In genomic region chr1:15735304-15736034, GRCh38 we compare ENCODE assay signal across 12 cellular contexts. TPM values are rescaled to one million over a fixed set of nuclear protein-coding genes. Genes with fewer than 3 reads are reported as not detected.
DNase-seq lines count a peak whose midpoint lies in the region; ATAC-seq, FAIRE-seq and TF ChIP-seq lines count a peak whose summit lies in the region.
"Had no signal": no experiment of that assay in that cellular context is flagged by ENCODE, and none has a peak within 500 bp of the region (broad histone marks: within the 10 kb centered on the region; RNA-seq: fewer than 3 reads in every experiment).

No MANE protein-coding gene starts in this region.

- 89% methylated on average over 9 of the region's 12 CpGs for WGBS in HepG2 (ENCODE audit: low lambda C conversion rate)
- WGBS in transverse colon (ENCODE audit: low coverage in 1 of 2), 2 donors: 45% methylated on average over 9 of the region's 12 CpGs; no CpG with 5 or more reads in 1 of the 2 donors

- H3K36me3 ChIP-seq in HepG2 (replicated peaks in 1 of 2; ENCODE audit: control insufficient read depth in 1 of 2, insufficient read depth in 2 of 2, low read length in 2 of 2) (peaks cover 4 to 6% of the 10 kb centered on the region in 2 experiments; a peak in 4 of 5 replicates), transverse colon (peaks cover 0 to 27% (median 10%) of the 10 kb centered on the region in 4 donors)

- H3K27me3 ChIP-seq in HepG2 (ENCODE audit: control insufficient read depth in 1 of 2, insufficient read depth in 2 of 2, low read length in 2 of 2) (no peaks in the 10 kb centered on the region), transverse colon (no peaks in the 10 kb centered on the region)

- H3K4me3 ChIP-seq in HepG2 (replicated peaks in 1 of 3; ENCODE audit: insufficient read depth in 1 of 3, low read depth in 2 of 3, low read length in 3 of 3) (peak overlapping the region in 1 of 3 experiments; percentile 53; a peak in 2 of 6 replicates), transverse colon (no peak overlapping the region)

- BruUV-seq in HepG2 (replicated peaks; lab: Mats Ljungman, UMichigan): no TSS peak

- H4K20me1 ChIP-seq in HepG2 (ENCODE audit: insufficient read depth, low read length): no peaks in the 10 kb centered on the region

- peak overlapping the region; percentile 73 for H3K4me2 ChIP-seq in HepG2 (ENCODE audit: low read depth, low read length)

- POLR2A ChIA-PET in HepG2 (lab: Yijun Ruan, JAX): interaction anchor here (1.0 to 1.4 kb wide), 3 partner anchors 12 to 152 kb away, joined by 3 to 4 read pairs (median 3); no protein-coding TSS in a partner anchor

- in situ Hi-C loops in HepG2 (cut with HindIII; ENCODE audit: extremely low pct_ligation_motif_present, low pct_unique_long_range_greater_than_20kb) (no loop called here), transverse colon (cut with MboI; ENCODE audit: low pct_ligation_motif_present in 1 of 4, low pct_unique_long_range_greater_than_20kb in 1 of 4, low sequenced_read_pairs in 3 of 4) (no loop called here)

- CTCF ChIA-PET in HepG2 (lab: Yijun Ruan, JAX; ENCODE audit: low intra/inter-chr PET ratio, low total read pairs): no interaction called here

- DNase-seq in SIG-M5 treated with dmso at 0.1 percent for 504 hours (lab: John Stamatoyannopoulos, UW; ENCODE audit: unreplicated experiment) (peak; percentile 12), SIG-M5 (lab: John Stamatoyannopoulos, UW) (no peak), HepG2 (ENCODE audit: low spot score) (no peak), transverse colon (peak; percentile 36)
- no peak for DNase-seq in activated CD4-positive, CD25-positive, alpha-beta regulatory T cell (lab: John Stamatoyannopoulos, UW)
- DNase-seq: effector memory CD4-positive, alpha-beta T cell; naive thymus-derived CD4-positive, alpha-beta T cell; NCI-H1092; NCI-H748 treated with DMSO at 0.1 percent for 48 hours; stimulated activated naive CD4-positive, alpha-beta T cell treated with Interleukin-2 at 50 U/mL for 16 hours; T-cell had no signal

- H3K27ac ChIP-seq in HepG2 (ENCODE audit: extremely low read length, insufficient read depth, low read length) (no peak overlapping the region), transverse colon (peak overlapping the region; percentile 86 to 96 (median 92))

- no peaks in the 10 kb centered on the region for H3K79me2 ChIP-seq in HepG2 (ENCODE audit: insufficient read depth, low read length)

- no peak overlapping the region for H2AFZ ChIP-seq in HepG2 (ENCODE audit: low read length)

- intact Hi-C loops in HepG2 (cut with micrococcal nuclease; ENCODE audit: unreplicated experiment) (loop anchor here (5.0 kb wide), 1 partner anchor 138 kb away; no protein-coding TSS in a partner anchor), transverse colon (cut with DNase I; ENCODE audit: low total_unique reads) (no loop called here)

- TF ChIP-seq POLR2A in HepG2 (IDR thresholded peaks at IDR 0.05; ENCODE audit: insufficient read depth in 1 of 2, low read depth in 2 of 2, low read length in 2 of 2): no peak
- TF ChIP-seq POLR2A in transverse colon (IDR thresholded peaks at IDR 0.05): no peak

- TF ChIP-seq EP300 in HepG2 (IDR thresholded peaks at IDR 0.05; ENCODE audit: low read depth in 2 of 2, low read length in 2 of 2): no peak
- TF ChIP-seq EP300 in HepG2 (CRISPR knock-in tag; IDR thresholded peaks at IDR 0.05; ENCODE audit: borderline replicate concordance): no peak
- TF ChIP-seq EP300 in transverse colon (IDR thresholded peaks at IDR 0.05; ENCODE audit: low read depth): no peak

- FAIRE-seq in HepG2 (lab: Jason Lieb, UNC): no peak

- no peak for TF ChIP-seq RAD21 in HepG2 (CRISPR knock-in tag; IDR thresholded peaks at IDR 0.05)

- TF ChIP-seq CTCF in HepG2 (CRISPR knock-in tag; IDR thresholded peaks at IDR 0.05) (no peak), transverse colon (IDR thresholded peaks at IDR 0.05) (no peak)

- H3K9me3 ChIP-seq in HepG2 (ENCODE audit: low read length): no peaks in the 10 kb centered on the region
- H3K9me3 ChIP-seq in transverse colon: no peaks in the 10 kb centered on the region

- H3K9ac ChIP-seq in HepG2 (ENCODE audit: insufficient read depth, low read depth, low read length): peak overlapping the region; percentile 28; the same call in 1 of the 2 replicates

- H3K4me1 ChIP-seq in HepG2 (ENCODE audit: insufficient read depth, low read length): peaks cover 55% of the 10 kb centered on the region
- H3K4me1 ChIP-seq in transverse colon: peaks cover 11 to 40% (median 35%) of the 10 kb centered on the region in 4 donors

- ATAC-seq in HepG2: peak; percentile 2; the same call in 2 of the 3 replicates
- no peak for ATAC-seq in HG03432 (IDR thresholded peaks at IDR 0.05; ENCODE audit: unreplicated experiment)
- ATAC-seq: naive thymus-derived CD4-positive, alpha-beta T cell; T-cell had no signal

RNA-seq across cellular contexts. Expression of gene SLC25A34, which starts 0.6 kb away (rescaled TPM):
- total RNA-seq in HepG2 (2016; rRNA removed; fragmentation: Illumina TruSeq; extraction: Trizol): 0.13 TPM in 1 of 2 replicates, not detected in the other
- total RNA-seq in HepG2 (2016; cell fraction: cytosol; rRNA removed; fragmentation: Illumina TruSeq; extraction: Trizol; ENCODE audit: low read depth): not detected in 2 replicates
- total RNA-seq in HepG2 (2016; cell fraction: insoluble cytoplasmic fraction; rRNA removed; fragmentation: Illumina TruSeq; extraction: Trizol): 0.13 and 0.15 TPM in 2 replicates
- total RNA-seq in HepG2 (2016; cell fraction: membrane; rRNA removed; fragmentation: Illumina TruSeq; extraction: Trizol): 0.09 TPM in 1 of 2 replicates, not detected in the other
- total RNA-seq in HepG2 (2016; cell fraction: nucleus; rRNA removed; fragmentation: Illumina TruSeq; extraction: Trizol): 0.41 TPM in 1 of 2 replicates, not detected in the other
- 0.18 TPM in 2 replicates for polyA plus RNA-seq in HepG2 (2011; rRNA removed)
- 0.12 and 0.16 TPM in 2 replicates for polyA plus RNA-seq in HepG2 (2011; cell fraction: cytosol; rRNA removed)
- polyA plus RNA-seq in HepG2 (2011; cell fraction: nucleus; rRNA removed): 0.33 and 0.35 TPM in 2 replicates
- polyA plus RNA-seq in HepG2 (2012): 0.07 TPM in 1 of 2 replicates, not detected in the other
- not detected in 2 replicates for polyA plus RNA-seq in HepG2 (2016; cell fraction: cytosol; fragmentation: Illumina TruSeq; extraction: Trizol; ENCODE audit: low read depth)
- 0.10 TPM in 1 of 2 replicates, not detected in the other for polyA plus RNA-seq in HepG2 (2016; cell fraction: insoluble cytoplasmic fraction; fragmentation: Illumina TruSeq; extraction: Trizol; ENCODE audit: low read depth)
- 0.08 TPM in 1 of 2 replicates, not detected in the other for polyA plus RNA-seq in HepG2 (2016; cell fraction: membrane; fragmentation: Illumina TruSeq; extraction: Trizol; ENCODE audit: low read depth)
- polyA plus RNA-seq in HepG2 (2016; cell fraction: nucleus; fragmentation: Illumina TruSeq; extraction: Trizol; ENCODE audit: insufficient read depth, low read depth): 0.15 and 0.21 TPM in 2 replicates
- polyA minus RNA-seq in HepG2 (2011; rRNA and poly(A)+ RNA removed; ENCODE audit: low replicate concordance): 0.04 and 0.42 TPM in 2 replicates
- polyA minus RNA-seq in HepG2 (2011; cell fraction: cytosol; rRNA and poly(A)+ RNA removed): not detected in 2 replicates
- 0.12 TPM in 1 of 2 replicates, not detected in the other for polyA minus RNA-seq in HepG2 (2011; cell fraction: nucleus; rRNA and poly(A)+ RNA removed)
- 10 to 100 TPM; 12.9 to 73.3 (median 36.2) TPM for total RNA-seq in transverse colon

RNA-seq across cellular contexts. Expression of gene TMEM82, which starts 6.8 kb away (rescaled TPM):
- 0.29 and 0.97 TPM in 2 replicates for total RNA-seq in HepG2 (2016; rRNA removed; fragmentation: Illumina TruSeq; extraction: Trizol)
- 0.71 and 0.79 TPM in 2 replicates for total RNA-seq in HepG2 (2016; cell fraction: cytosol; rRNA removed; fragmentation: Illumina TruSeq; extraction: Trizol; ENCODE audit: low read depth)
- 0.43 and 0.58 TPM in 2 replicates for total RNA-seq in HepG2 (2016; cell fraction: insoluble cytoplasmic fraction; rRNA removed; fragmentation: Illumina TruSeq; extraction: Trizol)
- 0.43 and 0.45 TPM in 2 replicates for total RNA-seq in HepG2 (2016; cell fraction: membrane; rRNA removed; fragmentation: Illumina TruSeq; extraction: Trizol)
- total RNA-seq in HepG2 (2016; cell fraction: nucleus; rRNA removed; fragmentation: Illumina TruSeq; extraction: Trizol): 0.41 and 0.75 TPM in 2 replicates
- 0.24 and 0.40 TPM in 2 replicates for polyA plus RNA-seq in HepG2 (2011; rRNA removed)
- polyA plus RNA-seq in HepG2 (2011; cell fraction: cytosol; rRNA removed): 0.28 and 0.51 TPM in 2 replicates
- 0.58 and 0.85 TPM in 2 replicates for polyA plus RNA-seq in HepG2 (2011; cell fraction: nucleus; rRNA removed)
- 0.32 and 0.44 TPM in 2 replicates for polyA plus RNA-seq in HepG2 (2012)
- polyA plus RNA-seq in HepG2 (2016; cell fraction: cytosol; fragmentation: Illumina TruSeq; extraction: Trizol; ENCODE audit: low read depth): 0.60 and 0.79 TPM in 2 replicates
- polyA plus RNA-seq in HepG2 (2016; cell fraction: insoluble cytoplasmic fraction; fragmentation: Illumina TruSeq; extraction: Trizol; ENCODE audit: low read depth): 0.37 and 0.50 TPM in 2 replicates
- 0.64 and 0.87 TPM in 2 replicates for polyA plus RNA-seq in HepG2 (2016; cell fraction: membrane; fragmentation: Illumina TruSeq; extraction: Trizol; ENCODE audit: low read depth)
- polyA plus RNA-seq in HepG2 (2016; cell fraction: nucleus; fragmentation: Illumina TruSeq; extraction: Trizol; ENCODE audit: insufficient read depth, low read depth): 1.1 and 1.5 TPM in 2 replicates
- 0.92 TPM in 1 of 2 replicates, not detected in the other for polyA minus RNA-seq in HepG2 (2011; rRNA and poly(A)+ RNA removed; ENCODE audit: low replicate concordance)
- polyA minus RNA-seq in HepG2 (2011; cell fraction: cytosol; rRNA and poly(A)+ RNA removed): 0.44 and 0.59 TPM in 2 replicates
- polyA minus RNA-seq in HepG2 (2011; cell fraction: nucleus; rRNA and poly(A)+ RNA removed): 0.62 TPM in 1 of 2 replicates, not detected in the other
- 10 to 100 TPM in 3 of 4 donors, 1 to 10 TPM in 1; 1.8 to 30.3 (median 19.2) TPM for total RNA-seq in transverse colon
- total RNA-seq: naive thymus-derived CD4-positive, alpha-beta T cell; T-cell had no signal
- polyA plus RNA-seq: naive thymus-derived CD4-positive, alpha-beta T cell had no signal

RNA-seq across cellular contexts. Expression of gene FBLIM1, which starts 23.1 kb away (rescaled TPM):
- total RNA-seq in HepG2 (2016; rRNA removed; fragmentation: Illumina TruSeq; extraction: Trizol) (9.2 and 10.6 TPM in 2 replicates), transverse colon (100 to 1,000 TPM; 140 to 411 (median 311) TPM)
- total RNA-seq in HepG2 (2016; cell fraction: cytosol; rRNA removed; fragmentation: Illumina TruSeq; extraction: Trizol; ENCODE audit: low read depth): 2.3 and 2.6 TPM in 2 replicates
- total RNA-seq in HepG2 (2016; cell fraction: insoluble cytoplasmic fraction; rRNA removed; fragmentation: Illumina TruSeq; extraction: Trizol): 9.3 and 10.5 TPM in 2 replicates
- 7.4 and 8.7 TPM in 2 replicates for total RNA-seq in HepG2 (2016; cell fraction: membrane; rRNA removed; fragmentation: Illumina TruSeq; extraction: Trizol)
- total RNA-seq in HepG2 (2016; cell fraction: nucleus; rRNA removed; fragmentation: Illumina TruSeq; extraction: Trizol): 4.4 and 5.9 TPM in 2 replicates
- 23.0 and 24.6 TPM in 2 replicates for polyA plus RNA-seq in HepG2 (2011; rRNA removed)
- 15.7 and 22.9 TPM in 2 replicates for polyA plus RNA-seq in HepG2 (2011; cell fraction: cytosol; rRNA removed)
- polyA plus RNA-seq in HepG2 (2011; cell fraction: nucleus; rRNA removed): 22.7 and 27.5 TPM in 2 replicates
- 2.8 and 7.8 TPM in 2 replicates for polyA plus RNA-seq in HepG2 (2012)
- polyA plus RNA-seq in HepG2 (2016; cell fraction: cytosol; fragmentation: Illumina TruSeq; extraction: Trizol; ENCODE audit: low read depth): 2.9 and 3.0 TPM in 2 replicates
- 10.8 and 11.3 TPM in 2 replicates for polyA plus RNA-seq in HepG2 (2016; cell fraction: insoluble cytoplasmic fraction; fragmentation: Illumina TruSeq; extraction: Trizol; ENCODE audit: low read depth)
- 6.2 and 6.7 TPM in 2 replicates for polyA plus RNA-seq in HepG2 (2016; cell fraction: membrane; fragmentation: Illumina TruSeq; extraction: Trizol; ENCODE audit: low read depth)
- polyA plus RNA-seq in HepG2 (2016; cell fraction: nucleus; fragmentation: Illumina TruSeq; extraction: Trizol; ENCODE audit: insufficient read depth, low read depth): 17.7 and 20.4 TPM in 2 replicates
- 2.2 and 24.8 TPM in 2 replicates for polyA minus RNA-seq in HepG2 (2011; rRNA and poly(A)+ RNA removed; ENCODE audit: low replicate concordance)
- 12.1 and 12.4 TPM in 2 replicates for polyA minus RNA-seq in HepG2 (2011; cell fraction: cytosol; rRNA and poly(A)+ RNA removed)
- 8.8 and 10.0 TPM in 2 replicates for polyA minus RNA-seq in HepG2 (2011; cell fraction: nucleus; rRNA and poly(A)+ RNA removed)

RNA-seq across cellular contexts. Expression of gene PLEKHM2, which starts 51.3 kb away (rescaled TPM):
- total RNA-seq in HepG2 (2016; rRNA removed; fragmentation: Illumina TruSeq; extraction: Trizol) (16.0 and 16.5 TPM in 2 replicates), transverse colon (10 to 100 TPM; 27.7 to 40.3 (median 33.0) TPM)
- 8.1 TPM in 2 replicates for total RNA-seq in HepG2 (2016; cell fraction: cytosol; rRNA removed; fragmentation: Illumina TruSeq; extraction: Trizol; ENCODE audit: low read depth)
- 13.6 and 18.8 TPM in 2 replicates for total RNA-seq in HepG2 (2016; cell fraction: insoluble cytoplasmic fraction; rRNA removed; fragmentation: Illumina TruSeq; extraction: Trizol)
- 24.3 and 24.5 TPM in 2 replicates for total RNA-seq in HepG2 (2016; cell fraction: membrane; rRNA removed; fragmentation: Illumina TruSeq; extraction: Trizol)
- total RNA-seq in HepG2 (2016; cell fraction: nucleus; rRNA removed; fragmentation: Illumina TruSeq; extraction: Trizol): 11.3 and 15.4 TPM in 2 replicates
- polyA plus RNA-seq in HepG2 (2011; rRNA removed): 27.3 and 34.0 TPM in 2 replicates
- polyA plus RNA-seq in HepG2 (2011; cell fraction: cytosol; rRNA removed): 18.9 and 29.3 TPM in 2 replicates
- polyA plus RNA-seq in HepG2 (2011; cell fraction: nucleus; rRNA removed): 58.0 and 66.7 TPM in 2 replicates
- 15.7 and 19.3 TPM in 2 replicates for polyA plus RNA-seq in HepG2 (2012)
- polyA plus RNA-seq in HepG2 (2016; cell fraction: cytosol; fragmentation: Illumina TruSeq; extraction: Trizol; ENCODE audit: low read depth): 8.8 and 9.4 TPM in 2 replicates
- 16.1 and 23.7 TPM in 2 replicates for polyA plus RNA-seq in HepG2 (2016; cell fraction: insoluble cytoplasmic fraction; fragmentation: Illumina TruSeq; extraction: Trizol; ENCODE audit: low read depth)
- polyA plus RNA-seq in HepG2 (2016; cell fraction: membrane; fragmentation: Illumina TruSeq; extraction: Trizol; ENCODE audit: low read depth): 20.7 and 24.2 TPM in 2 replicates
- polyA plus RNA-seq in HepG2 (2016; cell fraction: nucleus; fragmentation: Illumina TruSeq; extraction: Trizol; ENCODE audit: insufficient read depth, low read depth): 32.6 and 36.7 TPM in 2 replicates
- polyA minus RNA-seq in HepG2 (2011; rRNA and poly(A)+ RNA removed; ENCODE audit: low replicate concordance): 51.5 and 64.7 TPM in 2 replicates
- polyA minus RNA-seq in HepG2 (2011; cell fraction: cytosol; rRNA and poly(A)+ RNA removed): 18.3 and 18.9 TPM in 2 replicates
- 8.8 and 9.9 TPM in 2 replicates for polyA minus RNA-seq in HepG2 (2011; cell fraction: nucleus; rRNA and poly(A)+ RNA removed)

Comparison
In these comparisons a context has a peak if more than half of its experiments do, and no peak if none do; other contexts are left out.
1. DNase-seq: peak in SIG-M5 treated with dmso at 0.1 percent for 504 hours (single experiment) and transverse colon (single experiment); none in SIG-M5 (single experiment), HepG2 (single experiment) and activated CD4-positive, CD25-positive, alpha-beta regulatory T cell (0 of 4).
2. RNA of gene SLC25A34, which starts 0.6 kb away (total RNA-seq): 12.9 to 73.3 TPM in transverse colon; 0.09 to 0.41 TPM in HepG2; every median in the first group is over 4 times any median in the second.
3. RNA of gene FBLIM1, which starts 23.1 kb away (total RNA-seq): 140 to 411 TPM in transverse colon; 2.3 to 10.6 TPM in HepG2; every median in the first group is over 10 times any median in the second.